In the genomic region with DNA sequence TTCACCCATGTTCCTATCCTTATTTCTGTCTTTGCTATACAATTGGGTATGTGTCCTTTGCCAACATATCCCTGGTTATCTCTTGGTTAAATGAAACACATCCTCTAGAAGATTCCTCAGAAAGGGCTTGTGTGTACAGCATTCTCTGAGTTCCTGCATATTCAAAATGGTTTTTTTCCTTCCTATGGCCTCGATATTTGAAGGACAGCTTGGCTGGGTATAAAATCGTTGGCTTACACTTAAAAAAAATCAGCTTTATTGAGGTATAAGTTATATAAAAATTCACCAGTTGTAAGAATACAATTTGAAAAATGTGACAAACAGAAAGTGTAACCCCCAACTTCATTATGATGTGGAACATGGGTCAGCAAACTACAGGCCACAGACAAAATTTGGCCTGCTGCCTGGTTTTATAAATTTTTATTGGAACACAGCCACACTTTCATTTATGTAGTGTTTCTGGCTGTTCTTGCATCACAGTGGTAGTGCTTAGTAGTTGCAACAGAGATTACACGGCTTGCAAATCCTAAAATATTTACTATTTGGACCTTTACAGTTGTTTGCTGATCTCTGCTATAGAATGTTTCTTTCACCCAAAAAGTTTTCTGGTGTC, we compare ENCODE assay signal across 15 cellular contexts. TPM values are rescaled to one million over a fixed set of nuclear protein-coding genes. Genes with fewer than 3 reads are reported as not detected.
DNase-seq lines count a peak whose midpoint lies in the region; ATAC-seq and TF ChIP-seq lines count a peak whose summit lies in the region.
"Had no signal": no experiment of that assay in that cellular context is flagged by ENCODE, and none has a peak within 500 bp of the region (broad histone marks: within the 10 kb centered on the region; RNA-seq: fewer than 3 reads in every experiment).

No MANE protein-coding gene starts in this region.

- H3K9ac ChIP-seq in IMR-90 (ENCODE audit: low read depth, low read length) (no peak overlapping the region), endodermal cell (ENCODE audit: extremely low read depth, low read length, poor library complexity, severe bottlenecking) (no peak overlapping the region)
- H3K9ac ChIP-seq: BLaER1 had no signal

- WGBS in IMR-90 (ENCODE audit: extremely low coverage in 2 of 2, insufficient read length in 1 of 2), 2 experiments: no CpG with 5 or more reads among the region's 3 CpGs
- 92 to 100% methylated on average over 1 to 3 of the region's 3 CpGs for WGBS in endodermal cell (ENCODE audit: insufficient coverage in 1 of 2, insufficient read length in 1 of 2), 2 experiments

- H3K9me3 ChIP-seq in IMR-90 (ENCODE audit: control insufficient read depth, insufficient read depth, low read length) (0 out of 2 replicates have a peak, but pooled peaks cover 3% of the 10 kb centered on the region), endodermal cell (ENCODE audit: control insufficient read depth, low read length) (peaks cover 17% of the 10 kb centered on the region)
- H3K9me3 ChIP-seq: transverse colon had no signal

- no peak overlapping the region for H3K27ac Mint-ChIP-seq in endodermal cell
- H3K27ac Mint-ChIP-seq: activated CD4-positive, alpha-beta memory T cell treated with anti-CD3 and anti-CD28 coated beads, Interleukin-2, amount 10 ng/mL, durations not matched to agents 7 days and 5 days had no signal

- H2AK9ac ChIP-seq in IMR-90 (replicated peaks; ENCODE audit: low read depth, low read length, poor library complexity): no peak overlapping the region

- no peak overlapping the region for H3K18ac ChIP-seq in IMR-90 (ENCODE audit: low read depth, low read length)

- TSS peak; percentile 25 for BruUV-seq in IMR-90 (replicated peaks; lab: Mats Ljungman, UMichigan)

- no peaks in the 10 kb centered on the region for H3K4me1 ChIP-seq in IMR-90 (ENCODE audit: control insufficient read depth, insufficient read depth, low read length)
- no peaks in the 10 kb centered on the region for H3K4me1 ChIP-seq in endodermal cell (ENCODE audit: control insufficient read depth, insufficient read depth, low read length)
- H3K4me1 ChIP-seq: right atrium auricular region, transverse colon had no signal

- TF ChIP-seq RAD21 in IMR-90 (IDR thresholded peaks at IDR 0.05; ENCODE audit: low read length): no peak

- H3K4me2 ChIP-seq in IMR-90 (ENCODE audit: low read depth, low read length): no peak overlapping the region
- H3K4me2 ChIP-seq: BLaER1 had no signal

- H2AFZ ChIP-seq in IMR-90 (replicated peaks; ENCODE audit: low read length, poor library complexity): no peak overlapping the region

- CTCF ChIA-PET in IMR-90 (lab: Yijun Ruan, JAX): no interaction called here

- no peaks in the 10 kb centered on the region; the same call in 1 of the 2 replicates for H3K9me1 ChIP-seq in IMR-90 (ENCODE audit: insufficient read depth, low read length)

- no peak overlapping the region for H2BK5ac ChIP-seq in IMR-90 (ENCODE audit: low read depth, low read length, poor library complexity, severe bottlenecking)

- H3K9me3 Mint-ChIP-seq in endodermal cell: peaks cover 12% of the 10 kb centered on the region

- H3K4ac ChIP-seq in IMR-90 (ENCODE audit: low read depth, low read length): no peak overlapping the region

- no peak overlapping the region for H3K4me3 ChIP-seq in AG09309 (ENCODE audit: control insufficient read depth, low read depth, low read length)
- no peak overlapping the region for H3K4me3 ChIP-seq in IMR-90 (ENCODE audit: insufficient read depth, low read depth, low read length)
- no peak overlapping the region for H3K4me3 ChIP-seq in astrocyte of the cerebellum (ENCODE audit: low read depth, low read length)
- H3K4me3 ChIP-seq in endodermal cell (ENCODE audit: low read length): no peak overlapping the region
- H3K4me3 ChIP-seq: BLaER1, right atrium auricular region, transverse colon had no signal

- H2BK20ac ChIP-seq in IMR-90 (ENCODE audit: low read depth, low read length): no peak overlapping the region

- POLR2A ChIA-PET in IMR-90 (lab: Charles Lee; ENCODE audit: unreplicated experiment): no interaction called here

- H4K91ac ChIP-seq in IMR-90 (ENCODE audit: insufficient read depth, low read depth, low read length): no peak overlapping the region

- no peak overlapping the region for H3K23ac ChIP-seq in IMR-90 (ENCODE audit: low read depth, low read length)

- H3K36me3 ChIP-seq in IMR-90 (ENCODE audit: control insufficient read depth, insufficient read depth, low read length) (peaks cover 5% of the 10 kb centered on the region; the same call in 1 of the 2 replicates), endodermal cell (ENCODE audit: control insufficient read depth, insufficient read depth, low read length) (peaks cover 44% of the 10 kb centered on the region)

- H2AK5ac ChIP-seq in IMR-90 (ENCODE audit: low read depth, low read length): no peak overlapping the region

- H3K14ac ChIP-seq in IMR-90 (replicated peaks; ENCODE audit: low read depth, low read length): no peak overlapping the region

- H3K56ac ChIP-seq in IMR-90 (ENCODE audit: extremely low read depth, insufficient read depth, low read length): no peak overlapping the region

- H2BK15ac ChIP-seq in IMR-90 (ENCODE audit: low read depth, low read length): no peak overlapping the region

- H3K27ac ChIP-seq in IMR-90 (ENCODE audit: insufficient read depth, low read length): no peak overlapping the region
- H3K27ac ChIP-seq in endodermal cell (ENCODE audit: low read depth, low read length): no peak overlapping the region
- H3K27ac ChIP-seq: BLaER1, right atrium auricular region, transverse colon had no signal

- H3K27me3 Mint-ChIP-seq in endodermal cell (ENCODE audit: insufficient read depth): no peaks in the 10 kb centered on the region
- H3K27me3 Mint-ChIP-seq: activated CD4-positive, alpha-beta memory T cell treated with anti-CD3 and anti-CD28 coated beads, Interleukin-2, amount 10 ng/mL, durations not matched to agents 7 days and 5 days had no signal

- no peak for TF ChIP-seq POLR2A in IMR-90 (IDR thresholded peaks at IDR 0.05; ENCODE audit: low read depth, low read length)

- H3K4me1 Mint-ChIP-seq in endodermal cell: no peaks in the 10 kb centered on the region

- no peaks in the 10 kb centered on the region for H4K20me1 ChIP-seq in IMR-90 (ENCODE audit: insufficient read depth, low read length)

- DNase-seq in AG09309 (ENCODE audit: low read depth) (peak; percentile 78), IMR-90 (peak; percentile 61), astrocyte of the cerebellum (ENCODE audit: low read depth) (peak; percentile 82), iris pigment epithelial cell (ENCODE audit: low read depth) (peak; percentile 94), Ammon's horn (ENCODE audit: low spot score) (no peak), endodermal cell (no peak)
- no peak for DNase-seq in activated naive CD4-positive, alpha-beta T cell treated with anti-CD3 and anti-CD28 coated beads, Interleukin-2, amount 50 U/mL, for 16 hours
- DNase-seq: activated CD4-positive, alpha-beta memory T cell treated with anti-CD3 and anti-CD28 coated beads, Interleukin-2, amount 10 ng/mL, durations not matched to agents 7 days and 5 days; activated naive CD4-positive, alpha-beta T cell; hippocampal formation; NCI-H510A treated with DMSO at 0.1 percent for 48 hours; transverse colon had no signal

- H4K5ac ChIP-seq in IMR-90 (ENCODE audit: low read depth, low read length): no peak overlapping the region

- peak; percentile 17; the same call in 1 of the 2 replicates for ATAC-seq in IMR-90 (ENCODE audit: low read depth)
- ATAC-seq in HG03460 (IDR thresholded peaks at IDR 0.05; ENCODE audit: unreplicated experiment): no peak

- no peak overlapping the region for H3K4me3 Mint-ChIP-seq in endodermal cell
- H3K4me3 Mint-ChIP-seq: activated CD4-positive, alpha-beta memory T cell treated with anti-CD3 and anti-CD28 coated beads, Interleukin-2, amount 10 ng/mL, durations not matched to agents 7 days and 5 days had no signal

- peaks cover 15 to 30% of the 10 kb centered on the region in 2 experiments for H3K79me1 ChIP-seq in IMR-90 (ENCODE audit: low read depth in 1 of 2, low read length in 2 of 2)

- dilution Hi-C loops in IMR-90 (cut with HindIII; ENCODE audit: low sequenced_read_pairs, unreplicated experiment): no loop called here

- in situ Hi-C loops in IMR-90 (cut with MboI; ENCODE audit: low sequenced_read_pairs): no loop called here
- in situ Hi-C loops in astrocyte of the cerebellum (cut with HindIII; ENCODE audit: low sequenced_read_pairs): no loop called here

- intact Hi-C loops in IMR-90 (cut with micrococcal nuclease): no loop called here

- peaks cover 35% of the 10 kb centered on the region for H3K36me3 Mint-ChIP-seq in endodermal cell (ENCODE audit: low read depth)

- no peak overlapping the region for H2BK120ac ChIP-seq in IMR-90 (ENCODE audit: low read depth, low read length)

- no peak for TF ChIP-seq CTCF in AG09309 (IDR thresholded peaks at IDR 0.05; ENCODE audit: control insufficient read depth, insufficient read depth, low read depth, low read length, missing control alignments)
- TF ChIP-seq CTCF in IMR-90 (conservative IDR thresholded peaks at IDR 0.05; ENCODE audit: low read depth, low read length): no peak
- TF ChIP-seq CTCF in astrocyte of the cerebellum (IDR thresholded peaks at IDR 0.05; ENCODE audit: low read depth, low read length, missing control alignments): no peak
- TF ChIP-seq CTCF in endodermal cell (conservative IDR thresholded peaks at IDR 0.05): no peak

- H4K8ac ChIP-seq in IMR-90 (ENCODE audit: low read depth in 2 of 2, low read length in 2 of 2): no peak overlapping the region

- H3K27me3 ChIP-seq in IMR-90 (ENCODE audit: control insufficient read depth, insufficient read depth, low read length) (no peaks in the 10 kb centered on the region), endodermal cell (ENCODE audit: control insufficient read depth, insufficient read depth, low read length, poor library complexity, severe bottlenecking) (no peaks in the 10 kb centered on the region)
- H3K27me3 ChIP-seq: BLaER1, right atrium auricular region, transverse colon had no signal

RNA-seq across cellular contexts. Expression of gene PCMT1, which starts 16.7 kb away (rescaled TPM):
- 109 and 159 TPM in 2 replicates for total RNA-seq in IMR-90 (2012; rRNA removed)
- polyA plus RNA-seq in IMR-90 (2012; rRNA removed): 100 and 101 TPM in 2 replicates
- 34.7 and 84.2 TPM in 2 replicates for polyA plus RNA-seq in IMR-90 (2012; cell fraction: cytosol; rRNA removed)
- 19.8 and 52.8 TPM in 2 replicates for polyA plus RNA-seq in IMR-90 (2012; cell fraction: nucleus; rRNA removed; ENCODE audit: low replicate concordance)
- total RNA-seq in endodermal cell: 10 to 100 TPM; 68.5 to 72.6 TPM
- 99.6 TPM for polyA plus RNA-seq in endodermal cell (2013, experiment 1 of 2)
- 90.3 TPM for polyA plus RNA-seq in endodermal cell (2013, experiment 2 of 2)

RNA-seq across cellular contexts. Expression of gene NUP43, which starts 19.9 kb away (rescaled TPM):
- total RNA-seq in IMR-90 (2012; rRNA removed) (35.0 and 40.5 TPM in 2 replicates), endodermal cell (10 to 100 TPM; 80.9 to 85.1 TPM)
- polyA plus RNA-seq in IMR-90 (2012; rRNA removed): 7.7 and 14.2 TPM in 2 replicates
- 2.7 and 4.1 TPM in 2 replicates for polyA plus RNA-seq in IMR-90 (2012; cell fraction: cytosol; rRNA removed)
- 3.4 and 16.8 TPM in 2 replicates for polyA plus RNA-seq in IMR-90 (2012; cell fraction: nucleus; rRNA removed; ENCODE audit: low replicate concordance)
- 32.3 TPM for polyA plus RNA-seq in endodermal cell (2013, experiment 1 of 2)
- 31.3 TPM for polyA plus RNA-seq in endodermal cell (2013, experiment 2 of 2)

RNA-seq across cellular contexts. Expression of gene LATS1, which starts 48.4 kb away (rescaled TPM):
- total RNA-seq in IMR-90 (2012; rRNA removed): 18.3 and 20.1 TPM in 2 replicates
- polyA plus RNA-seq in IMR-90 (2012; rRNA removed): 7.9 and 8.8 TPM in 2 replicates
- polyA plus RNA-seq in IMR-90 (2012; cell fraction: cytosol; rRNA removed): 1.7 and 3.7 TPM in 2 replicates
- 2.3 and 12.0 TPM in 2 replicates for polyA plus RNA-seq in IMR-90 (2012; cell fraction: nucleus; rRNA removed; ENCODE audit: low replicate concordance)
- total RNA-seq in endodermal cell: 10 to 100 TPM; 33.7 to 34.7 TPM
- 23.1 TPM for polyA plus RNA-seq in endodermal cell (2013, experiment 1 of 2)
- polyA plus RNA-seq in endodermal cell (2013, experiment 2 of 2): 19.3 TPM

Comparison
In these comparisons a context has a peak if more than half of its experiments do, and no peak if none do; other contexts are left out.
1. DNase-seq: peak in AG09309 (single experiment), IMR-90 (single experiment), astrocyte of the cerebellum (single experiment) and iris pigment epithelial cell (single experiment); none in Ammon's horn (single experiment), activated naive CD4-positive, alpha-beta T cell treated with anti-CD3 and anti-CD28 coated beads, Interleukin-2, amount 50 U/mL, for 16 hours (single experiment) and endodermal cell (single experiment).